In genomic region chr11:70660889-70661197, GRCh38 we compare ENCODE assay signal across 1 cellular context.
TF ChIP-seq lines count a peak whose summit lies in the region.

No MANE protein-coding gene starts in this region.

TF ChIP-seq in GM23338, 12 proteins besides CTCF, POLR2A, EP300 and RAD21 (continued from another document):
- TF ChIP-seq, protein P1, sequence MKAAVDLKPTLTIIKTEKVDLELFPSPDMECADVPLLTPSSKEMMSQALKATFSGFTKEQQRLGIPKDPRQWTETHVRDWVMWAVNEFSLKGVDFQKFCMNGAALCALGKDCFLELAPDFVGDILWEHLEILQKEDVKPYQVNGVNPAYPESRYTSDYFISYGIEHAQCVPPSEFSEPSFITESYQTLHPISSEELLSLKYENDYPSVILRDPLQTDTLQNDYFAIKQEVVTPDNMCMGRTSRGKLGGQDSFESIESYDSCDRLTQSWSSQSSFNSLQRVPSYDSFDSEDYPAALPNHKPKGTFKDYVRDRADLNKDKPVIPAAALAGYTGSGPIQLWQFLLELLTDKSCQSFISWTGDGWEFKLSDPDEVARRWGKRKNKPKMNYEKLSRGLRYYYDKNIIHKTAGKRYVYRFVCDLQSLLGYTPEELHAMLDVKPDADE (IDR thresholded peaks at IDR 0.05): no peak
- TF ChIP-seq STAT1 (IDR thresholded peaks at IDR 0.05; ENCODE audit: unreplicated experiment): no peak
- no peak for TF ChIP-seq ZNF462 (CRISPR knock-in tag; IDR thresholded peaks at IDR 0.05)
- TF ChIP-seq JUNB (IDR thresholded peaks at IDR 0.05; ENCODE audit: unreplicated experiment): no peak
- TF ChIP-seq NANOG (IDR thresholded peaks at IDR 0.05; ENCODE audit: borderline replicate concordance): no peak
- no peak for TF ChIP-seq POLR2AphosphoS5 (IDR thresholded peaks at IDR 0.05; ENCODE audit: low read depth)
- no peak for TF ChIP-seq ZNF114 (CRISPR knock-in tag; IDR thresholded peaks at IDR 0.05)
- no peak for TF ChIP-seq CREB1 (CRISPR knock-in tag; IDR thresholded peaks at IDR 0.05; ENCODE audit: low read depth)
- no peak for TF ChIP-seq EZH2 (IDR thresholded peaks at IDR 0.05; ENCODE audit: low read depth, unreplicated experiment)
